Comparison of ENCODE assay signal across 8 cellular contexts in genomic region chr17:15966183-15966878, GRCh38. TPM values are rescaled to one million over a fixed set of nuclear protein-coding genes. Genes with fewer than 3 reads are reported as not detected.
DNase-seq lines count a peak whose midpoint lies in the region; ATAC-seq lines count a peak whose summit lies in the region.

No MANE protein-coding gene starts in this region.

- H3K4ac ChIP-seq in neuronal stem cell (ENCODE audit: low read length), result no peak overlapping the region

- no peaks in the 10 kb centered on the region for H3K27me3 ChIP-seq in H7 (ENCODE audit: control insufficient read depth, insufficient read depth, low read length)
- H3K27me3 ChIP-seq in esophagus (ENCODE audit: control insufficient read depth in 1 of 2, insufficient read depth in 2 of 2, low read length in 2 of 2), result no peaks in the 10 kb centered on the region
- no peaks in the 10 kb centered on the region for H3K27me3 ChIP-seq in neuronal stem cell (ENCODE audit: control insufficient read depth in 3 of 3, insufficient read depth in 3 of 3, low read depth in 1 of 3, low read length in 3 of 3)

- H4K91ac ChIP-seq in neuronal stem cell (ENCODE audit: low read depth, low read length, poor library complexity), result no peak overlapping the region

- peaks cover 0 to 11% of the 10 kb centered on the region in 2 donors for H3K4me1 ChIP-seq in esophagus (ENCODE audit: control insufficient read depth in 2 of 2, insufficient read depth in 2 of 2, low read length in 1 of 2)
- peaks cover 18 to 22% of the 10 kb centered on the region in 2 donors for H3K4me1 ChIP-seq in neuronal stem cell (ENCODE audit: control insufficient read depth in 2 of 2, insufficient read depth in 1 of 2, low read depth in 1 of 2, low read length in 2 of 2)

- H3K18ac ChIP-seq in neuronal stem cell (ENCODE audit: low read length), result no peak overlapping the region

- no peak overlapping the region for H2BK5ac ChIP-seq in neuronal stem cell (ENCODE audit: low read length)

- no peak overlapping the region for H4K8ac ChIP-seq in neuronal stem cell (ENCODE audit: low read depth, low read length)

- no peak overlapping the region for H3K9ac ChIP-seq in neuronal stem cell (ENCODE audit: low read depth, low read length, poor library complexity)

- no peaks in the 10 kb centered on the region for H3K79me1 ChIP-seq in neuronal stem cell (ENCODE audit: low read depth, low read length)

- ATAC-seq in HG02798 (IDR thresholded peaks at IDR 0.05; ENCODE audit: poor library complexity, unreplicated experiment) (no peak), GM21381 (IDR thresholded peaks at IDR 0.05; ENCODE audit: unreplicated experiment) (no peak)

- peak overlapping the region; percentile 63 for H3K4me2 ChIP-seq in neuronal stem cell (ENCODE audit: insufficient read depth, low read length, poor library complexity, severe bottlenecking)

- no peak overlapping the region for H2BK12ac ChIP-seq in neuronal stem cell (ENCODE audit: low read length)

- DNase-seq in H7 (peak; percentile 81), NOMO-1 treated with DMSO at 0.1 percent for 48 hours (lab: John Stamatoyannopoulos, UW; ENCODE audit: unreplicated experiment) (peak; percentile 54), neuronal stem cell (ENCODE audit: low spot score) (peak; percentile 86), T-helper 1 cell (no peak)
- no peak for DNase-seq in activated effector memory CD4-positive, alpha-beta T cell treated with anti-CD3 and anti-CD28 coated beads, Interleukin-2, amount 50 U/mL, for 16 hours

- H2BK15ac ChIP-seq in neuronal stem cell (ENCODE audit: low read length), result no peak overlapping the region

- no peak overlapping the region for H3K23ac ChIP-seq in neuronal stem cell (ENCODE audit: low read depth, low read length, poor library complexity)

- H3K4me3 ChIP-seq in H7 (ENCODE audit: insufficient read depth, low read depth, low read length) (peak overlapping the region; percentile 24), esophagus (ENCODE audit: low read depth in 1 of 2, low read length in 2 of 2) (no peak overlapping the region), neuronal stem cell (ENCODE audit: low read length in 2 of 2) (peak overlapping the region; percentile 52 to 59)

- H2BK120ac ChIP-seq in neuronal stem cell (ENCODE audit: low read depth, low read length), result no peak overlapping the region

- H2AFZ ChIP-seq in neuronal stem cell (ENCODE audit: low read length), result peak overlapping the region; percentile 92

- H2AK5ac ChIP-seq in neuronal stem cell (ENCODE audit: low read depth, low read length), result no peak overlapping the region

- 42% methylated on average over 13 of the region's 13 CpGs for WGBS in esophagus, 2 donors
- no CpG with 5 or more reads among the region's 13 CpGs for WGBS in neuronal stem cell (ENCODE audit: extremely low coverage in 2 of 2, insufficient read length in 2 of 2, insufficient replicate concordance in 1 of 2), 2 donors

- H3K27ac ChIP-seq in esophagus (ENCODE audit: low read depth in 2 of 2, low read length in 1 of 2), result peak overlapping the region; percentile 14 to 74
- H3K27ac ChIP-seq in neuronal stem cell (replicated peaks; ENCODE audit: low read length), result peak overlapping the region; percentile 82

- no peaks in the 10 kb centered on the region for H3K9me3 ChIP-seq in esophagus (ENCODE audit: control insufficient read depth in 2 of 2, insufficient read depth in 1 of 2, low read depth in 1 of 2, low read length in 1 of 2)
- no peaks in the 10 kb centered on the region for H3K9me3 ChIP-seq in neuronal stem cell (replicated peaks in 1 of 2; ENCODE audit: control insufficient read depth in 2 of 2, insufficient read depth in 1 of 2, low read depth in 1 of 2, low read length in 2 of 2)

- H3K14ac ChIP-seq in neuronal stem cell (ENCODE audit: low read length), result no peak overlapping the region

- H3K36me3 ChIP-seq in H7 (replicated peaks; ENCODE audit: control insufficient read depth, insufficient read depth, low read length) (no peaks in the 10 kb centered on the region), esophagus (ENCODE audit: control insufficient read depth in 2 of 2, insufficient read depth in 2 of 2, low read length in 1 of 2) (no peaks in the 10 kb centered on the region), neuronal stem cell (replicated peaks in 1 of 2; ENCODE audit: control insufficient read depth in 2 of 2, insufficient read depth in 2 of 2, low read length in 2 of 2) (no peaks in the 10 kb centered on the region)

RNA-seq across cellular contexts. Expression of gene ADORA2B, which starts 21.4 kb away (rescaled TPM):
- total RNA-seq in H7 (2014; rRNA removed; shearing (Covaris generic)), result 3.9 and 4.6 TPM in 2 replicates
- polyA plus RNA-seq in esophagus, result 10 to 100 TPM in 1 of 2 donors, 1 to 10 TPM in 1; 4.4 to 11.6 TPM
- polyA plus RNA-seq in neuronal stem cell (2013, experiment 1 of 2), result 1.7 TPM
- polyA plus RNA-seq in neuronal stem cell (2013, experiment 2 of 2), result 1.5 TPM

RNA-seq across cellular contexts. Expression of gene ZSWIM7, which starts 33.2 kb away (rescaled TPM):
- 17.3 and 22.0 TPM in 2 replicates for total RNA-seq in H7 (2014; rRNA removed; shearing (Covaris generic))
- 10 to 100 TPM; 13.9 to 15.6 TPM for polyA plus RNA-seq in esophagus
- 39.8 TPM for polyA plus RNA-seq in neuronal stem cell (2013, experiment 1 of 2)
- polyA plus RNA-seq in neuronal stem cell (2013, experiment 2 of 2), result 40.3 TPM

RNA-seq across cellular contexts. Expression of gene TTC19, which starts 33.3 kb away (rescaled TPM):
- 43.1 and 56.9 TPM in 2 replicates for total RNA-seq in H7 (2014; rRNA removed; shearing (Covaris generic))
- 10 to 100 TPM; 10.3 to 13.9 TPM for polyA plus RNA-seq in esophagus
- polyA plus RNA-seq in neuronal stem cell (2013, experiment 1 of 2), result 25.3 TPM
- 25.3 TPM for polyA plus RNA-seq in neuronal stem cell (2013, experiment 2 of 2)

Comparison
In these comparisons a context has a peak if more than half of its experiments do, and no peak if none do; other contexts are left out.
1. DNase-seq: peak in H7 (single experiment), NOMO-1 treated with DMSO at 0.1 percent for 48 hours (single experiment) and neuronal stem cell (single experiment); none in activated effector memory CD4-positive, alpha-beta T cell treated with anti-CD3 and anti-CD28 coated beads, Interleukin-2, amount 50 U/mL, for 16 hours (single experiment) and T-helper 1 cell (0 of 5).
2. H3K4me3 ChIP-seq: peak in H7 (single experiment) and neuronal stem cell (2 of 2); none in esophagus (0 of 2).